ENCODE assay signal across 2 cellular contexts in the genomic region with DNA sequence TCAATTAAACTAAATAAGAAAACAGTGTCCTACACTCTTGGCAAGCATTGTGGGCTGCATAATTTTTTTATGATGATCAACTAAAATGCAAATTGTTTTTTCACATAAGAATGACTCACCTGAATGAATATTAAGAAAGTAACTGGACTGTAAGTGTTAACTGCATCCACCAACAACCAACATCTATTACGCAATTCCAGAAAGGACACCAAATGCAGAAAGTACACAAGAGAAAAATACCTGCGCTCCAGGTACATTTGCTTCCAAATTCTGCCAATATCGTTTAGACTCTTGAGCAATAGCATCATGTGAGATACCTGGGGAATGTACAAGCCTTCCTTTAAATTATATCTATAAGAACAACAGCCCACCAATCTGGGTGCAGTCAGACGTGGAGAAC.
TF ChIP-seq lines count a peak whose summit lies in the region.

No MANE protein-coding gene starts in this region.

TF ChIP-seq in K562, 482 proteins besides CTCF, POLR2A, EP300 and RAD21:
- TF ChIP-seq JUNB (CRISPR knock-in tag; conservative IDR thresholded peaks at IDR 0.05) (no peak), CEBPB (tag; IDR thresholded peaks at IDR 0.05) (peak; percentile 91), CEBPG (CRISPR knock-in tag; IDR thresholded peaks at IDR 0.05) (0 out of 2 replicates have a peak, but pooled peaks have one; percentile 17), CEBPG (tag; conservative IDR thresholded peaks at IDR 0.05 in 1 of 2, IDR thresholded peaks at IDR 0.05 in 1 of 2) (peak; percentile 77 to 96)
- TF ChIP-seq, protein P1, sequence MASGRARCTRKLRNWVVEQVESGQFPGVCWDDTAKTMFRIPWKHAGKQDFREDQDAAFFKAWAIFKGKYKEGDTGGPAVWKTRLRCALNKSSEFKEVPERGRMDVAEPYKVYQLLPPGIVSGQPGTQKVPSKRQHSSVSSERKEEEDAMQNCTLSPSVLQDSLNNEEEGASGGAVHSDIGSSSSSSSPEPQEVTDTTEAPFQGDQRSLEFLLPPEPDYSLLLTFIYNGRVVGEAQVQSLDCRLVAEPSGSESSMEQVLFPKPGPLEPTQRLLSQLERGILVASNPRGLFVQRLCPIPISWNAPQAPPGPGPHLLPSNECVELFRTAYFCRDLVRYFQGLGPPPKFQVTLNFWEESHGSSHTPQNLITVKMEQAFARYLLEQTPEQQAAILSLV (tag; IDR thresholded peaks at IDR 0.05) = peak; percentile 61

TF ChIP-seq in HepG2, 621 proteins besides CTCF, POLR2A, EP300 and RAD21:
- no peak for TF ChIP-seq ZNF572 (CRISPR knock-in tag; IDR thresholded peaks at IDR 0.05)
- TF ChIP-seq, protein P2, sequence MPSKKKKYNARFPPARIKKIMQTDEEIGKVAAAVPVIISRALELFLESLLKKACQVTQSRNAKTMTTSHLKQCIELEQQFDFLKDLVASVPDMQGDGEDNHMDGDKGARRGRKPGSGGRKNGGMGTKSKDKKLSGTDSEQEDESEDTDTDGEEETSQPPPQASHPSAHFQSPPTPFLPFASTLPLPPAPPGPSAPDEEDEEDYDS (CRISPR knock-in tag; IDR thresholded peaks at IDR 0.05) = no peak
- TF ChIP-seq CEBPB (IDR thresholded peaks at IDR 0.05; ENCODE audit: borderline replicate concordance, low read depth, low read length) = peak; percentile 97
- TF ChIP-seq, protein P3, sequence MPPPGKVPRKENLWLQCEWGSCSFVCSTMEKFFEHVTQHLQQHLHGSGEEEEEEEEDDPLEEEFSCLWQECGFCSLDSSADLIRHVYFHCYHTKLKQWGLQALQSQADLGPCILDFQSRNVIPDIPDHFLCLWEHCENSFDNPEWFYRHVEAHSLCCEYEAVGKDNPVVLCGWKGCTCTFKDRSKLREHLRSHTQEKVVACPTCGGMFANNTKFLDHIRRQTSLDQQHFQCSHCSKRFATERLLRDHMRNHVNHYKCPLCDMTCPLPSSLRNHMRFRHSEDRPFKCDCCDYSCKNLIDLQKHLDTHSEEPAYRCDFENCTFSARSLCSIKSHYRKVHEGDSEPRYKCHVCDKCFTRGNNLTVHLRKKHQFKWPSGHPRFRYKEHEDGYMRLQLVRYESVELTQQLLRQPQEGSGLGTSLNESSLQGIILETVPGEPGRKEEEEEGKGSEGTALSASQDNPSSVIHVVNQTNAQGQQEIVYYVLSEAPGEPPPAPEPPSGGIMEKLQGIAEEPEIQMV (CRISPR knock-in tag; IDR thresholded peaks at IDR 0.05; ENCODE audit: low read depth) = no peak
- TF ChIP-seq, protein P4, sequence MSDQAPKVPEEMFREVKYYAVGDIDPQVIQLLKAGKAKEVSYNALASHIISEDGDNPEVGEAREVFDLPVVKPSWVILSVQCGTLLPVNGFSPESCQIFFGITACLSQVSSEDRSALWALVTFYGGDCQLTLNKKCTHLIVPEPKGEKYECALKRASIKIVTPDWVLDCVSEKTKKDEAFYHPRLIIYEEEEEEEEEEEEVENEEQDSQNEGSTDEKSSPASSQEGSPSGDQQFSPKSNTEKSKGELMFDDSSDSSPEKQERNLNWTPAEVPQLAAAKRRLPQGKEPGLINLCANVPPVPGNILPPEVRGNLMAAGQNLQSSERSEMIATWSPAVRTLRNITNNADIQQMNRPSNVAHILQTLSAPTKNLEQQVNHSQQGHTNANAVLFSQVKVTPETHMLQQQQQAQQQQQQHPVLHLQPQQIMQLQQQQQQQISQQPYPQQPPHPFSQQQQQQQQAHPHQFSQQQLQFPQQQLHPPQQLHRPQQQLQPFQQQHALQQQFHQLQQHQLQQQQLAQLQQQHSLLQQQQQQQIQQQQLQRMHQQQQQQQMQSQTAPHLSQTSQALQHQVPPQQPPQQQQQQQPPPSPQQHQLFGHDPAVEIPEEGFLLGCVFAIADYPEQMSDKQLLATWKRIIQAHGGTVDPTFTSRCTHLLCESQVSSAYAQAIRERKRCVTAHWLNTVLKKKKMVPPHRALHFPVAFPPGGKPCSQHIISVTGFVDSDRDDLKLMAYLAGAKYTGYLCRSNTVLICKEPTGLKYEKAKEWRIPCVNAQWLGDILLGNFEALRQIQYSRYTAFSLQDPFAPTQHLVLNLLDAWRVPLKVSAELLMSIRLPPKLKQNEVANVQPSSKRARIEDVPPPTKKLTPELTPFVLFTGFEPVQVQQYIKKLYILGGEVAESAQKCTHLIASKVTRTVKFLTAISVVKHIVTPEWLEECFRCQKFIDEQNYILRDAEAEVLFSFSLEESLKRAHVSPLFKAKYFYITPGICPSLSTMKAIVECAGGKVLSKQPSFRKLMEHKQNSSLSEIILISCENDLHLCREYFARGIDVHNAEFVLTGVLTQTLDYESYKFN (CRISPR knock-in tag; conservative IDR thresholded peaks at IDR 0.05) = 0 out of 2 replicates have a peak, but pooled peaks have one; percentile 14
- TF ChIP-seq FOXM1 (CRISPR knock-in tag; IDR thresholded peaks at IDR 0.05) = no peak
- TF ChIP-seq MAFF (IDR thresholded peaks at IDR 0.05; ENCODE audit: low read depth, low read length) = no peak
- TF ChIP-seq ZFP36L2 (CRISPR knock-in tag; IDR thresholded peaks at IDR 0.05) = no peak
- no peak for TF ChIP-seq SP1 (IDR thresholded peaks at IDR 0.05)
- TF ChIP-seq SP1 (CRISPR knock-in tag; IDR thresholded peaks at IDR 0.05) = no peak
- peak; percentile 81 for TF ChIP-seq ZNF652 (CRISPR knock-in tag; IDR thresholded peaks at IDR 0.05; ENCODE audit: borderline replicate concordance, low read depth)
- TF ChIP-seq HNRNPK (IDR thresholded peaks at IDR 0.05; ENCODE audit: low read depth, low read length, poor library complexity, severe bottlenecking) = no peak
- TF ChIP-seq, protein P5, sequence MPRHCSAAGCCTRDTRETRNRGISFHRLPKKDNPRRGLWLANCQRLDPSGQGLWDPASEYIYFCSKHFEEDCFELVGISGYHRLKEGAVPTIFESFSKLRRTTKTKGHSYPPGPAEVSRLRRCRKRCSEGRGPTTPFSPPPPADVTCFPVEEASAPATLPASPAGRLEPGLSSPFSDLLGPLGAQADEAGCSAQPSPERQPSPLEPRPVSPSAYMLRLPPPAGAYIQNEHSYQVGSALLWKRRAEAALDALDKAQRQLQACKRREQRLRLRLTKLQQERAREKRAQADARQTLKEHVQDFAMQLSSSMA (CRISPR knock-in tag; IDR thresholded peaks at IDR 0.05) = no peak
- peak; percentile 56 for TF ChIP-seq ZEB1 (IDR thresholded peaks at IDR 0.05; ENCODE audit: insufficient replicate concordance, low read depth)
- TF ChIP-seq ZNF350 (CRISPR knock-in tag; IDR thresholded peaks at IDR 0.05; ENCODE audit: borderline replicate concordance, low read depth) = no peak
- TF ChIP-seq CEBPG (CRISPR knock-in tag; IDR thresholded peaks at IDR 0.05) = peak; percentile 87
- TF ChIP-seq TOE1 (CRISPR knock-in tag; IDR thresholded peaks at IDR 0.05) = no peak
TF ChIP-seq in HepG2: peak in this region for 5.
